8 cellular contexts compared by ENCODE assay signal in genomic region chr9:136991993-136992818, GRCh38. TPM values are rescaled to one million over a fixed set of nuclear protein-coding genes. Genes with fewer than 3 reads are reported as not detected.
DNase-seq lines count a peak whose midpoint lies in the region; ATAC-seq and TF ChIP-seq lines count a peak whose summit lies in the region.

Gene PAXX (plus strand): TSS chr9:136992422. CDS start chr9:136992444, 22 bp downstream.

- H3K9me3 ChIP-seq in heart right ventricle, result peaks cover 0 to 8% (median 0%) of the 10 kb centered on the region in 11 donors
- H3K9me3 ChIP-seq in upper lobe of left lung, result no peaks in the 10 kb centered on the region

- TF ChIP-seq POLR2A in upper lobe of left lung (IDR thresholded peaks at IDR 0.05), result peak in 2 of 4 donors; percentile 29 to 65

- ATAC-seq in HG02588 (IDR thresholded peaks at IDR 0.05; ENCODE audit: unreplicated experiment) (peak; percentile 74), heart right ventricle (peak; percentile 92 to 96 (median 94)), upper lobe of left lung (ENCODE audit: low FRiP score in 2 of 2) (peak; percentile 92 to 96)

- no peak for TF ChIP-seq EP300 in upper lobe of left lung (IDR thresholded peaks at IDR 0.05)

- peaks cover 0 to 36% (median 17%) of the 10 kb centered on the region in 7 donors for H3K27me3 ChIP-seq in heart right ventricle
- no peaks in the 10 kb centered on the region for H3K27me3 ChIP-seq in upper lobe of left lung

- peaks cover 8 to 55% (median 42%) of the 10 kb centered on the region in 9 donors for H3K4me1 ChIP-seq in heart right ventricle
- H3K4me1 ChIP-seq in upper lobe of left lung, result peaks cover 46 to 60% (median 49%) of the 10 kb centered on the region in 4 donors

- TF ChIP-seq CTCF in GM12875 (IDR thresholded peaks at IDR 0.05; ENCODE audit: borderline replicate concordance, insufficient read depth, low read depth, low read length) (no peak), heart right ventricle (IDR thresholded peaks at IDR 0.05) (no peak), upper lobe of left lung (IDR thresholded peaks at IDR 0.05) (peak in 3 of 6 experiments; percentile 16 to 37 (median 31))

- peak; percentile 79 for DNase-seq in NCI-H1092 treated with DMSO at 0.1 percent for 48 hours (lab: John Stamatoyannopoulos, UW)
- DNase-seq in T-helper 1 cell, result peak; percentile 90 to 94 (median 91)
- peak; percentile 92 to 95 for DNase-seq in heart right ventricle
- DNase-seq in posterior vena cava (ENCODE audit: low spot score), result peak; percentile 98
- peak; percentile 96 to 99 for DNase-seq in upper lobe of left lung

- H3K4me3 ChIP-seq in GM12875 (ENCODE audit: low read depth, low read length) (peak within 1 kb of the TSS; percentile 69), heart right ventricle (peak within 1 kb of the TSS; percentile 67 to 98 (median 90)), upper lobe of left lung (peak within 1 kb of the TSS; percentile 69 to 90 (median 83))

- H3K36me3 ChIP-seq in heart right ventricle (peaks cover 0 to 13% (median 0%) of the 10 kb centered on the region in 9 donors), upper lobe of left lung (peaks cover 0 to 12% (median 5%) of the 10 kb centered on the region in 4 donors)

- H3K27ac ChIP-seq in adipose tissue (ENCODE audit: low read depth, low read length) (peak within 1 kb of the TSS; percentile 75), heart right ventricle (peak within 1 kb of the TSS in 9 of 10 donors; percentile 80 to 94 (median 90)), upper lobe of left lung (peak within 1 kb of the TSS; percentile 83 to 93 (median 88))

- 0 to 1% (median 1%) methylated on average over 73 to 92 of the region's 92 CpGs for WGBS in adipose tissue, 3 donors
- WGBS in heart right ventricle, 2 donors, result 1 to 2% methylated on average over 84 to 92 of the region's 92 CpGs
- WGBS in upper lobe of left lung, 2 donors, result 0 to 1% methylated on average over 3 to 32 of the region's 92 CpGs

- intact Hi-C loops in heart right ventricle (cut with DNase I) (loop anchor here in 4 of 10 donors (5.0 kb wide), 1 partner anchor 45 kb away; the partner anchor contains the start of gene C8G (in 4 of the 4)), posterior vena cava (cut with DNase I) (no loop called here)

RNA-seq across cellular contexts. Expression of gene PAXX, which starts in this region (rescaled TPM):
- polyA plus RNA-seq in adipose tissue (10 to 100 TPM; 34.1 to 51.5 (median 49.1) TPM), heart right ventricle (100 to 1,000 TPM in 1 of 2 donors, 10 to 100 TPM in 1; 51.7 to 131 TPM)
- total RNA-seq in heart right ventricle (10 to 100 TPM; 12.7 to 29.5 (median 16.1) TPM), posterior vena cava (10 to 100 TPM; 23.1 to 25.4 TPM), upper lobe of left lung (100 to 1,000 TPM in 1 of 6 donors, 10 to 100 TPM in 5; 41.8 to 150 (median 52.8) TPM)

Comparison
In these comparisons a context has a peak if more than half of its experiments do, and no peak if none do; other contexts are left out.
1. Peak in every context shown above with its lines: DNase-seq, ATAC-seq, H3K4me3 ChIP-seq and H3K27ac ChIP-seq.